17 cellular contexts compared by ENCODE assay signal in genomic region chr21:39667353-39667891, GRCh38. TPM values are rescaled to one million over a fixed set of nuclear protein-coding genes. Genes with fewer than 3 reads are reported as not detected.
"Had no signal": no experiment of that assay in that cellular context is flagged by ENCODE, and none has a peak within 500 bp of the region (broad histone marks: within the 10 kb centered on the region; RNA-seq: fewer than 3 reads in every experiment).

No MANE protein-coding gene starts in this region.

- DNase-seq: dermis blood vessel endothelial cell; heart left ventricle; hippocampal formation; left ventricle myocardium superior; naive thymus-derived CD8-positive, alpha-beta T cell; small intestine; stimulated activated CD4-positive, alpha-beta T cell treated with anti-CD3 and anti-CD28 coated beads, Interleukin-2, amount 100 ng/mL, for 48 hours; stimulated activated naive CD4-positive, alpha-beta T cell treated with Interleukin-2 at 50 U/mL for 16 hours had no signal

- H3K36me3 Mint-ChIP-seq: naive thymus-derived CD8-positive, alpha-beta T cell had no signal

- FAIRE-seq: frontal cortex, small intestine had no signal

- H3K27ac Mint-ChIP-seq: naive thymus-derived CD8-positive, alpha-beta T cell had no signal

- H3K36me3 ChIP-seq: heart left ventricle, neutrophil, right atrium auricular region, tibial nerve, upper lobe of right lung, vagina had no signal

- ATAC-seq: esophagus mucosa; left ventricle myocardium superior; naive thymus-derived CD8-positive, alpha-beta T cell; upper lobe of right lung had no signal

- H3K27me3 ChIP-seq: heart left ventricle, neutrophil, right atrium auricular region, tibial nerve, upper lobe of right lung, vagina had no signal

- H3K9me3 Mint-ChIP-seq: naive thymus-derived CD8-positive, alpha-beta T cell had no signal

- H3K4me3 Mint-ChIP-seq: naive thymus-derived CD8-positive, alpha-beta T cell had no signal

- H3K4me3 ChIP-seq: heart left ventricle, right atrium auricular region, tibial nerve, upper lobe of right lung, vagina had no signal

- H3K27ac ChIP-seq: heart left ventricle, neutrophil, right atrium auricular region, tibial nerve, upper lobe of right lung, vagina had no signal

- H3K4me1 ChIP-seq: heart left ventricle, right atrium auricular region, upper lobe of right lung, vagina had no signal

- H3K9me3 ChIP-seq: heart left ventricle, neutrophil, right atrium auricular region, tibial nerve, upper lobe of right lung, vagina had no signal

RNA-seq across cellular contexts. Expression of gene B3GALT5, which starts 54.7 kb away (rescaled TPM):
- total RNA-seq: lung microvascular endothelial cell; mononuclear cell; naive thymus-derived CD8-positive, alpha-beta T cell; right atrium auricular region; tibial nerve; upper lobe of right lung had no signal
- polyA plus RNA-seq: naive thymus-derived CD8-positive, alpha-beta T cell had no signal
